In genomic region chr11:40280161-40281054, GRCh38 we compare ENCODE assay signal across 12 cellular contexts.
DNase-seq lines count a peak whose midpoint lies in the region; ATAC-seq and TF ChIP-seq lines count a peak whose summit lies in the region.
"Had no signal": no experiment of that assay in that cellular context is flagged by ENCODE, and none has a peak within 500 bp of the region (broad histone marks: within the 10 kb centered on the region; RNA-seq: fewer than 3 reads in every experiment).

No MANE protein-coding gene starts in this region.

- no peak for ATAC-seq in HG03045 (IDR thresholded peaks at IDR 0.05; ENCODE audit: unreplicated experiment)
- ATAC-seq: activated T-cell treated with anti-CD3 and anti-CD28 coated beads, Interleukin-2, amount 50 U/mL, for 72 hours had no signal

- intact Hi-C loops in breast epithelium (cut with DNase I; ENCODE audit: low total_unique reads) = no loop called here

- no peak overlapping the region for H3K9ac ChIP-seq in mesendoderm (ENCODE audit: low read length)

- H2BK5ac ChIP-seq in mesendoderm (ENCODE audit: low read length) = no peak overlapping the region

- H3K36me3 ChIP-seq in breast epithelium (no peaks in the 10 kb centered on the region), mesendoderm (ENCODE audit: control insufficient read depth, insufficient read depth, low read length) (no peaks in the 10 kb centered on the region), tibial nerve (no peaks in the 10 kb centered on the region)
- H3K36me3 ChIP-seq: cardiac muscle cell had no signal

- no peak overlapping the region for H2BK120ac ChIP-seq in mesendoderm (ENCODE audit: low read depth, low read length)

- H4K5ac ChIP-seq in mesendoderm (ENCODE audit: low read length) = no peak overlapping the region

- H2AK5ac ChIP-seq in mesendoderm (ENCODE audit: low read length) = no peak overlapping the region

- H3K4me2 ChIP-seq in mesendoderm (ENCODE audit: low read length) = no peak overlapping the region

- H3K4me1 ChIP-seq in breast epithelium = peaks cover 0 to 6% of the 10 kb centered on the region in 2 donors
- no peaks in the 10 kb centered on the region for H3K4me1 ChIP-seq in mesendoderm (ENCODE audit: control insufficient read depth, low read depth, low read length)
- peaks cover 0 to 33% (median 6%) of the 10 kb centered on the region in 4 donors for H3K4me1 ChIP-seq in tibial nerve

- TF ChIP-seq EP300 in tibial nerve (IDR thresholded peaks at IDR 0.05) = no peak

- H3K9me3 ChIP-seq in breast epithelium (no peaks in the 10 kb centered on the region), tibial nerve (no peaks in the 10 kb centered on the region)

- H3K18ac ChIP-seq in mesendoderm (ENCODE audit: low read length) = no peak overlapping the region

- H3K4ac ChIP-seq in mesendoderm (ENCODE audit: low read depth, low read length) = no peak overlapping the region

- H3K79me2 ChIP-seq in mesendoderm (ENCODE audit: control insufficient read depth, insufficient read depth, low read length) = no peaks in the 10 kb centered on the region

- TF ChIP-seq POLR2A in breast epithelium (IDR thresholded peaks at IDR 0.05) (no peak), tibial nerve (IDR thresholded peaks at IDR 0.05) (no peak)

- H2BK15ac ChIP-seq in mesendoderm (replicated peaks; ENCODE audit: low read depth) = no peak overlapping the region

- H3K56ac ChIP-seq in mesendoderm (ENCODE audit: low read length) = no peak overlapping the region

- TF ChIP-seq CTCF in breast epithelium (IDR thresholded peaks at IDR 0.05) (no peak), tibial nerve (IDR thresholded peaks at IDR 0.05) (no peak)

- DNase-seq in NCI-H1092 treated with DMSO at 0.1 percent for 48 hours (lab: John Stamatoyannopoulos, UW) = peak; percentile 90
- peak in 1 of 2 donors; percentile 46 for DNase-seq in breast epithelium (ENCODE audit: low spot score in 2 of 2)
- peak; percentile 45 for DNase-seq in mesendoderm
- peak in 1 of 2 donors; percentile 26 for DNase-seq in tibial nerve (ENCODE audit: low spot score in 2 of 2)
- no peak for DNase-seq in NCI-H774 (lab: John Stamatoyannopoulos, UW)
- DNase-seq in NCI-H2081 treated with DMSO at 0.1 percent for 48 hours (lab: John Stamatoyannopoulos, UW) = no peak
- DNase-seq: activated T-cell treated with anti-CD3 and anti-CD28 coated beads, Interleukin-2, amount 50 U/mL, for 72 hours; COR-L47; occipital lobe; stimulated activated CD4-positive, alpha-beta T cell treated with anti-CD3 and anti-CD28 coated beads, Interleukin-4, amount 100 ng/mL, for 24 hours had no signal

- H3K27me3 ChIP-seq in breast epithelium (no peaks in the 10 kb centered on the region), mesendoderm (ENCODE audit: insufficient read depth, low read length, poor library complexity) (no peaks in the 10 kb centered on the region), tibial nerve (no peaks in the 10 kb centered on the region)
- H3K27me3 ChIP-seq: cardiac muscle cell had no signal

- H3K27ac ChIP-seq in breast epithelium = peak overlapping the region; percentile 83 to 89
- no peak overlapping the region for H3K27ac ChIP-seq in mesendoderm (ENCODE audit: low read depth, low read length)
- peak overlapping the region; percentile 57 to 91 (median 75) for H3K27ac ChIP-seq in tibial nerve
- H3K27ac ChIP-seq: cardiac muscle cell had no signal

- WGBS in mesendoderm (ENCODE audit: extremely low coverage, insufficient coverage, low lambda C conversion rate) = no CpG with 5 or more reads among the region's 18 CpGs
- WGBS in tibial nerve, 2 donors = 38 to 42% methylated on average over 18 of the region's 18 CpGs

- H3K23ac ChIP-seq in mesendoderm (ENCODE audit: low read length) = no peak overlapping the region

- H3K79me1 ChIP-seq in mesendoderm (ENCODE audit: low read length) = no peaks in the 10 kb centered on the region

- H3K4me3 ChIP-seq in breast epithelium = peak overlapping the region in 2 of 3 donors; percentile 33 to 51
- no peak overlapping the region for H3K4me3 ChIP-seq in mesendoderm (ENCODE audit: low read length)
- peak overlapping the region in 3 of 4 donors; percentile 20 to 42 (median 37) for H3K4me3 ChIP-seq in tibial nerve
- H3K4me3 ChIP-seq: cardiac muscle cell had no signal

- no peak overlapping the region for H4K8ac ChIP-seq in mesendoderm (ENCODE audit: low read depth, low read length)

Comparison
In these comparisons a context has a peak if more than half of its experiments do, and no peak if none do; other contexts are left out.
1. DNase-seq: peak in NCI-H1092 treated with DMSO at 0.1 percent for 48 hours (single experiment) and mesendoderm (single experiment); none in NCI-H774 (single experiment) and NCI-H2081 treated with DMSO at 0.1 percent for 48 hours (single experiment).